ENCODE assay signal across 17 cellular contexts in the genomic region with DNA sequence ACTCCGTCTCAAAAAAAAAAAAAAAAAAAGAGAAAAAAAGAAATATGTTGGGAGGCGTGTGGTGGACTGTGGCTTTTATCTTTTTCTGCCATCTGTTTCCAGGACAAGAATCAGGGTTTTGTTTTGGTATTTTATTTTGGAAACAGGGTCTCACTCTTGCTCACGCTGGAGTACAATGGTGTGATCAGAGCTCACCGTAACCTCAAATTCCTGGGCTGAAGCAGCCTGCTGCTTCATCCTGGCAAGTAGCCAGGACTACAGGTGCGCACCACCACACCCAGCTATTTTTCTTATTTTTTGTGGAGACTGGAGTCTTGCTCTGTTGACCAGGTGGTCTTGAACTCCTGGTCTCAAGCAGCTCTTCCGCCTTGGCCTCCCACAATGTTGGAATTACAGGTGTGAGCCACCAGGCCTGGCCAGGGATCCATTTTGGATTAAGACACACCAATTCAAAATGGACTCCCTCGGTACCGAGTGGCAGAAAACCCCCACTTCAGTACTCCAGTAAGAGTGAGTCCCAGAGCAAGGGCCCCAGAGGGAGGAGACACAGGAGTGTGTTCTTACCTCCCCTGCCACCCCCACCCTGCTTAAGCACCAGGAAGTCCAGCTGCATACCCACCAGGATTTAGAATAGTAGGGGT. TPM values are rescaled to one million over a fixed set of nuclear protein-coding genes. Genes with fewer than 3 reads are reported as not detected.
DNase-seq lines count a peak whose midpoint lies in the region; ATAC-seq and TF ChIP-seq lines count a peak whose summit lies in the region.
"Had no signal": no experiment of that assay in that cellular context is flagged by ENCODE, and none has a peak within 500 bp of the region (broad histone marks: within the 10 kb centered on the region; RNA-seq: fewer than 3 reads in every experiment).

No MANE protein-coding gene starts in this region.

- no peak for DNase-seq in cardiac muscle cell (ENCODE audit: low read depth in 1 of 2, low spot score in 1 of 2)
- no peak for DNase-seq in heart left ventricle
- DNase-seq in AG08395 (ENCODE audit: low spot score) = no peak
- no peak for DNase-seq in stimulated activated naive CD4-positive, alpha-beta T cell (lab: John Stamatoyannopoulos, UW)
- DNase-seq: activated CD8-positive, alpha-beta memory T cell treated with anti-CD3 and anti-CD28 coated beads for 24 hours; activated effector memory CD4-positive, alpha-beta T cell treated with Interleukin-2 at 50 U/mL for 16 hours; amygdala; H7; head of caudate nucleus; NCI-H1092 treated with DMSO at 0.1 percent for 48 hours; stimulated activated CD4-positive, alpha-beta T cell treated with anti-CD3 and anti-CD28 coated beads, Interleukin-4, amount 100 ng/mL, for 4 hours; uterus; WERI-Rb-1 had no signal

- ATAC-seq in heart left ventricle = no peak
- no peak for ATAC-seq in GM18498 (IDR thresholded peaks at IDR 0.05; ENCODE audit: unreplicated experiment)
- no peak for ATAC-seq in HG03571 (IDR thresholded peaks at IDR 0.05; ENCODE audit: unreplicated experiment)

- H3K27me3 ChIP-seq in cardiac muscle cell (peaks cover 11% of the 10 kb centered on the region), heart left ventricle (no peaks in the 10 kb centered on the region), mucosa of stomach (ENCODE audit: control insufficient read depth, insufficient read depth, low read length) (no peaks in the 10 kb centered on the region)
- H3K27me3 ChIP-seq: uterus had no signal

- intact Hi-C loops in heart left ventricle (cut with DNase I) = no loop called here

- WGBS in heart left ventricle, 4 donors = 85 to 88% (median 87%) methylated on average over 8 of the region's 8 CpGs

- TF ChIP-seq POLR2A in heart left ventricle (IDR thresholded peaks at IDR 0.05) = no peak

- peak overlapping the region; percentile 16 for H3K9ac ChIP-seq in mucosa of stomach (ENCODE audit: low read length)

- H3K36me3 ChIP-seq in cardiac muscle cell (no peaks in the 10 kb centered on the region), heart left ventricle (no peaks in the 10 kb centered on the region), mucosa of stomach (ENCODE audit: control insufficient read depth, insufficient read depth, low read length) (no peaks in the 10 kb centered on the region)
- H3K36me3 ChIP-seq: uterus, WERI-Rb-1 had no signal

- TF ChIP-seq CTCF in cardiac muscle cell (IDR thresholded peaks at IDR 0.05; ENCODE audit: low read depth, low read length) (no peak), heart left ventricle (IDR thresholded peaks at IDR 0.05) (no peak)

- H3K27ac ChIP-seq in cardiac muscle cell (peak overlapping the region; percentile 1), heart left ventricle (peak overlapping the region in 1 of 12 donors; percentile 27), cingulate gyrus (ENCODE audit: low read depth, low read length) (peak overlapping the region; percentile 70)
- H3K27ac ChIP-seq: WERI-Rb-1 had no signal

- H3K9me3 ChIP-seq in cardiac muscle cell (ENCODE audit: low read depth) (no peaks in the 10 kb centered on the region), heart left ventricle (no peaks in the 10 kb centered on the region), mucosa of stomach (ENCODE audit: control insufficient read depth, low read length) (no peaks in the 10 kb centered on the region)
- H3K9me3 ChIP-seq: uterus had no signal

- H3K4me1 ChIP-seq in cardiac muscle cell (ENCODE audit: low read depth) (peaks cover 31% of the 10 kb centered on the region), heart left ventricle (peaks cover 0 to 58% (median 10%) of the 10 kb centered on the region in 12 donors), mucosa of stomach (ENCODE audit: control insufficient read depth, insufficient read depth, low read length) (peaks cover 27% of the 10 kb centered on the region)

- H3K4me3 ChIP-seq in cardiac muscle cell (no peak overlapping the region), heart left ventricle (no peak overlapping the region), mucosa of stomach (ENCODE audit: low read length) (no peak overlapping the region)
- H3K4me3 ChIP-seq: uterus had no signal

RNA-seq across cellular contexts. Expression of a gene that starts 6.7 kb away (rescaled TPM):
- total RNA-seq in cardiac muscle cell = 16.5 and 39.3 TPM in 2 replicates
- polyA plus RNA-seq in cardiac muscle cell = 11.2 and 26.3 TPM in 2 replicates
- 10 to 100 TPM; 16.7 to 45.2 (median 21.6) TPM for total RNA-seq in heart left ventricle
- 10 to 100 TPM in 1 of 2 donors, 1 to 10 TPM in 1; 7.7 to 11.1 TPM for polyA plus RNA-seq in heart left ventricle
